8 cellular contexts compared by ENCODE assay signal in the genomic region with DNA sequence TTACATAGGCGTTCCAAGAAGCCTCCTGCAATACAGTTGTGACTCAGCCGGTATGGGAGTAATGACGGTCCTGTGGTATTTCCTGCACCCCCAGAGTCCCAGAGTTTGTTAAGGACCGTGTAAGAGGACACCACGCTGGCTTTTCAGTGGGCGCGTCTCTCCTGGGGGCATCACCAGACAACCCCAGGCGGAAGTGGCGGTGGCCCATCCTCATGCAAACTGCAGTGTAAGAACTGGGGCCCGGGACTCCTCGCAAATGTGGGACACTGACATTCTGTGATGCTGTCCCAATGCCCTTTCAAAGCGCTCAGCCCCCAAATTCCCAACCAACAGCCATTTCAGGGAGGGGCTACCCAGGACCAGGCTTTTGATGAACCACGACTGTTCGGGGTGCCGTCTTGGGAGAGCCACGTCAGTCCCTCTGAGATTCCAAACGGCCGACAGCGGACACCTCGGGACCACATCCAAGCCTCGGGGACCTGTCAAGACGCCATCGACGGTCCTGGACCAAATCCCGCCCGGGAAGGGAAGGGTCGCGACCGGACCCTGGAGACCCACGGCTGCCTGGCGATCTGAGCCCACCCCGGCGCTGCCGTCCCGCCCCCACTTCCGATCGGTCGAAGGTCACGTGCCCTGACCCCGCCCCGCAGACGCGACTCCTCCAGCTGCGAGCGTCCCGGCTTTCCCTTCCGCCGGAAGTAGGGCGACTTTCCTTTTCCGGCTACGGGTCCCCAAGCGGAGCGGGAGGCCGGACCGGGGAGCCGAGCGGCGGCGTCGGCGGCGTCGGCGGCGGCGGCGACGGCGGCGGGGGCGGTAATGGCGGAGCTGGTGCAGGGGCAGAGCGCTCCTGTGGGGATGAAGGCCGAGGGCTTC. TPM values are rescaled to one million over a fixed set of nuclear protein-coding genes. Genes with fewer than 3 reads are reported as not detected.
DNase-seq lines count a peak whose midpoint lies in the region; ATAC-seq and TF ChIP-seq lines count a peak whose summit lies in the region.

Gene FUBP3 (plus strand): TSS at position 713 of the 873 bp plus-strand sequence. CDS start 104 bp downstream, at position 817.

- no peaks in the 10 kb centered on the region for H3K9me3 Mint-ChIP-seq in natural killer cell

- TF ChIP-seq CTCF in fibroblast of lung (conservative IDR thresholded peaks at IDR 0.05 in 1 of 2, IDR thresholded peaks at IDR 0.05 in 1 of 2; ENCODE audit: low read depth in 1 of 2, low read length in 2 of 2) (no peak), natural killer cell (IDR thresholded peaks at IDR 0.05) (no peak)

- H3K4me1 Mint-ChIP-seq in natural killer cell = peaks cover 32 to 37% of the 10 kb centered on the region in 2 donors

- no peaks in the 10 kb centered on the region for H3K27me3 ChIP-seq in fibroblast of lung (ENCODE audit: control insufficient read depth, insufficient read depth, low read length)

- no peaks in the 10 kb centered on the region for H3K27me3 Mint-ChIP-seq in natural killer cell (ENCODE audit: low read depth in 2 of 2)

- H3K36me3 ChIP-seq in fibroblast of lung (ENCODE audit: control insufficient read depth, insufficient read depth, low read length) = no peaks in the 10 kb centered on the region

- peaks cover 2% of the 10 kb centered on the region for H3K4me1 ChIP-seq in fibroblast of lung (ENCODE audit: control insufficient read depth, extremely low read depth, insufficient read depth, low read length)

- no peaks in the 10 kb centered on the region for H3K9me3 ChIP-seq in fibroblast of lung (ENCODE audit: control insufficient read depth, insufficient read depth, low read depth, low read length)

- peak within 1 kb of the TSS; percentile 87 for H3K4me3 Mint-ChIP-seq in natural killer cell

- peak; percentile 82 for ATAC-seq in GM21825 (IDR thresholded peaks at IDR 0.05; ENCODE audit: unreplicated experiment)
- peak; percentile 75 to 88 (median 81) for ATAC-seq in natural killer cell

- intact Hi-C loops in natural killer cell (cut with micrococcal nuclease) = no loop called here

- H3K27ac ChIP-seq in fibroblast of lung (ENCODE audit: insufficient read depth, low read length) = peak within 1 kb of the TSS; percentile 99

- peak within 1 kb of the TSS; percentile 84 to 86 for H3K27ac Mint-ChIP-seq in natural killer cell

- H3K9ac ChIP-seq in fibroblast of lung (ENCODE audit: insufficient read depth, low read length) = peak within 1 kb of the TSS; percentile 98

- peak; percentile 88 for DNase-seq in DMS79 (lab: John Stamatoyannopoulos, UW)
- DNase-seq in LHCN-M2 (ENCODE audit: low read depth) = peak; percentile 87
- peak; percentile 96 for DNase-seq in RPMI8226
- peak; percentile 72 to 85 for DNase-seq in activated T-helper 1 cell treated with anti-CD3 and anti-CD28 coated beads, Interleukin-2, amount 50 U/mL, for 16 hours (ENCODE audit: low read depth in 1 of 2, low spot score in 1 of 2)
- DNase-seq in fibroblast of lung (ENCODE audit: low read depth in 2 of 2) = peak; percentile 90 to 91
- DNase-seq in natural killer cell = peak; percentile 72
- peak; percentile 62 to 81 (median 75) for DNase-seq in stimulated activated naive CD4-positive, alpha-beta T cell (lab: John Stamatoyannopoulos, UW)

- H3K79me2 ChIP-seq in fibroblast of lung (ENCODE audit: control insufficient read depth, insufficient read depth, low read length) = peaks cover 44% of the 10 kb centered on the region

- H3K36me3 Mint-ChIP-seq in natural killer cell = no peaks in the 10 kb centered on the region

- H2AFZ ChIP-seq in fibroblast of lung (ENCODE audit: low read length) = peak within 1 kb of the TSS; percentile 73

- peaks cover 3% of the 10 kb centered on the region for H4K20me1 ChIP-seq in fibroblast of lung (ENCODE audit: control insufficient read depth, extremely low read depth, insufficient read depth, low read length)

- peak within 1 kb of the TSS; percentile 61 to 96 (median 92) for H3K4me3 ChIP-seq in fibroblast of lung (replicated peaks in 1 of 4; ENCODE audit: control extremely low read depth in 1 of 4, insufficient read depth in 1 of 4, low read depth in 3 of 4, low read length in 4 of 4)

- peak within 1 kb of the TSS; percentile 75 for H3K4me2 ChIP-seq in fibroblast of lung (ENCODE audit: extremely low read depth, insufficient read depth, low read length)

RNA-seq across cellular contexts. Expression of gene FUBP3, which starts in this region (rescaled TPM):
- 49.1 and 51.9 TPM in 2 replicates for total RNA-seq in LHCN-M2 (2014; rRNA removed)
- polyA plus RNA-seq in LHCN-M2 (2012) = 28.0 TPM
- total RNA-seq in fibroblast of lung = 33.6 and 36.2 TPM in 2 replicates
- 35.7 and 43.2 TPM in 2 replicates for polyA plus RNA-seq in fibroblast of lung
- 41.4 and 45.2 TPM in 2 replicates for polyA plus RNA-seq in fibroblast of lung (2012)
- polyA minus RNA-seq in fibroblast of lung (ENCODE audit: low replicate concordance) = 7.5 and 10.4 TPM in 2 replicates
- total RNA-seq in natural killer cell = 10 to 100 TPM; 40.8 to 45.2 (median 41.3) TPM

Comparison
In these comparisons a context has a peak if more than half of its experiments do, and no peak if none do; other contexts are left out.
1. Peak in every context shown above with its lines: DNase-seq, ATAC-seq, H3K4me3 ChIP-seq and H3K27ac ChIP-seq.